Comparison of ENCODE assay signal across 10 cellular contexts in the genomic region with DNA sequence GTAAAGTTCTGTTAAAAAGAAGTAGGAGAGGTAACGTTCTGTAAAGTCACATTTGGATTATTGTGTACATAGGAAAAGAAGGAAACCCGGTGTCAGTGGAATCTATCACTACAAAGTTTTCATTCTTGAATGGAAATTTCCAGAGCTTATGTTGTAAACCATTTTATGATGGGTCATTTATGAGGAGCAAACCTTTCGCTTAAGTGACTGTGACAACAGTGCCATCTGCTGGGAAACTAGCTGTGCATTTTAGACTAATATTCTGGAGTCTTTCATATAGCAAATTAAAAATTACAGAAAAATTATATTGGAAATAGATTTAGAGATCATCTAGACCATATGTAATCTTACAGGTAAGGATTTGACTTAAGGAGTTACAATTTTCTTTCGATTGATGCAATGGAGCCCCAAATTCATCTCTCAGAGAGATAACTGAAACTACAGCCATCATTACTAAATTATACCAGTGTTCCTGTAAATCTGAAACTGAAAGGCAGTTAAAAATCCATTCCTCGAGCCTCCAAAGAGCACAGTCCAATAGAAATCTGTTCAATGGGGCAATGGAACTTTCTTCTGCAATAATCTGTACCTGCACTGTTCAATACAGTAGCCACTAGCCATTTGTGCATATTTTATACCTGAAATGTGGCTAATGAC. TPM values are rescaled to one million over a fixed set of nuclear protein-coding genes. Genes with fewer than 3 reads are reported as not detected.
DNase-seq lines count a peak whose midpoint lies in the region; ATAC-seq and TF ChIP-seq lines count a peak whose summit lies in the region.
"Had no signal": no experiment of that assay in that cellular context is flagged by ENCODE, and none has a peak within 500 bp of the region (broad histone marks: within the 10 kb centered on the region; RNA-seq: fewer than 3 reads in every experiment).

No MANE protein-coding gene starts in this region.

- H3K4me1 Mint-ChIP-seq in MCF 10A (ENCODE audit: insufficient read depth, unreplicated experiment): no peaks in the 10 kb centered on the region
- H3K4me1 Mint-ChIP-seq: stimulated activated effector memory CD8-positive, alpha-beta T cell treated with anti-CD3 and anti-CD28 coated beads, Interleukin-12 subunit alpha, Interleukin-12 subunit beta, amount 100 ng/mL, for 72 hours had no signal

- H3K9me3 ChIP-seq in RWPE2 (ENCODE audit: severe bottlenecking) (no peaks in the 10 kb centered on the region), stomach (no peaks in the 10 kb centered on the region)

- H3K27me3 ChIP-seq in KMS-11 (ENCODE audit: insufficient read depth, low read depth) (no peaks in the 10 kb centered on the region), RWPE2 (ENCODE audit: insufficient read depth, poor library complexity, severe bottlenecking) (no peaks in the 10 kb centered on the region), stomach (no peaks in the 10 kb centered on the region)

- no peak for TF ChIP-seq EP300 in stomach (IDR thresholded peaks at IDR 0.05)

- H3K4me2 ChIP-seq in KMS-11: 0 out of 2 replicates have a peak overlapping the region, but pooled peaks have one; percentile 8

- 7 to 14% (median 7%) methylated on average over 5 of the region's 5 CpGs for WGBS in stomach, 5 donors

- H2AFZ ChIP-seq in KMS-11 (ENCODE audit: low read depth): no peak overlapping the region

- peaks cover 5% of the 10 kb centered on the region for H3K4me1 ChIP-seq in KMS-11 (ENCODE audit: low read depth, poor library complexity, severe bottlenecking)
- H3K4me1 ChIP-seq in RWPE2 (ENCODE audit: insufficient read depth, poor library complexity, severe bottlenecking): no peaks in the 10 kb centered on the region
- no peaks in the 10 kb centered on the region for H3K4me1 ChIP-seq in stomach

- H3K36me3 ChIP-seq in KMS-11 (ENCODE audit: insufficient read depth): no peaks in the 10 kb centered on the region
- no peaks in the 10 kb centered on the region for H3K36me3 ChIP-seq in RWPE2 (ENCODE audit: low read depth)
- H3K36me3 ChIP-seq in stomach: no peaks in the 10 kb centered on the region

- H4K20me1 ChIP-seq in KMS-11 (ENCODE audit: insufficient read depth): no peaks in the 10 kb centered on the region

- intact Hi-C loops in MCF 10A (cut with micrococcal nuclease): loop anchor here (1.0 kb wide), 5 partner anchors 100 to 1204 kb away; no protein-coding TSS in a partner anchor
- intact Hi-C loops in stomach (cut with DNase I; ENCODE audit: low total_unique reads): no loop called here

- BruUV-seq in MCF 10A (replicated peaks; lab: Mats Ljungman, UMichigan): no TSS peak

- H3K27me3 Mint-ChIP-seq in MCF 10A (ENCODE audit: insufficient read depth, unreplicated experiment): peaks cover under 1% of the 10 kb centered on the region
- H3K27me3 Mint-ChIP-seq: activated naive CD8-positive, alpha-beta T cell treated with anti-CD3 and anti-CD28 coated beads, Interleukin-2, amount 10 ng/mL, durations not matched to agents 7 days and 5 days had no signal

- CTCF ChIA-PET in MCF 10A (lab: Yijun Ruan, JAX): interaction anchor here (0.5 to 3.0 kb wide), 22 partner anchors 9 to 1742 kb away, joined by 3 to 15 read pairs (median 4); no protein-coding TSS in a partner anchor

- no peak overlapping the region for H3K4me3 Mint-ChIP-seq in MCF 10A (ENCODE audit: unreplicated experiment)
- H3K4me3 Mint-ChIP-seq: activated naive CD8-positive, alpha-beta T cell treated with anti-CD3 and anti-CD28 coated beads, Interleukin-2, amount 10 ng/mL, durations not matched to agents 7 days and 5 days; stimulated activated effector memory CD8-positive, alpha-beta T cell treated with anti-CD3 and anti-CD28 coated beads, Interleukin-12 subunit alpha, Interleukin-12 subunit beta, amount 100 ng/mL, for 72 hours had no signal

- no peak overlapping the region for H3K4me3 ChIP-seq in KMS-11 (IDR thresholded peaks at IDR 0.05; ENCODE audit: insufficient read depth, low read depth, low read length)
- H3K4me3 ChIP-seq in RWPE2 (ENCODE audit: severe bottlenecking): no peak overlapping the region
- no peak overlapping the region for H3K4me3 ChIP-seq in stomach

- POLR2A ChIA-PET in MCF 10A (lab: Yijun Ruan, JAX): no interaction called here

- H3K36me3 Mint-ChIP-seq in MCF 10A (ENCODE audit: insufficient read depth, unreplicated experiment): no peaks in the 10 kb centered on the region
- H3K36me3 Mint-ChIP-seq: activated naive CD8-positive, alpha-beta T cell treated with anti-CD3 and anti-CD28 coated beads, Interleukin-2, amount 10 ng/mL, durations not matched to agents 7 days and 5 days had no signal

- TF ChIP-seq CTCF in KMS-11 (conservative IDR thresholded peaks at IDR 0.05; ENCODE audit: low read depth, low read length) (peak; percentile 35; the same call in 1 of the 2 replicates), RWPE2 (IDR thresholded peaks at IDR 0.05; ENCODE audit: poor library complexity, severe bottlenecking) (peak; percentile 66), MCF 10A (IDR thresholded peaks at IDR 0.05; ENCODE audit: unreplicated experiment) (peak; percentile 52), stomach (IDR thresholded peaks at IDR 0.05) (peak in 4 of 7 experiments; percentile 12 to 48 (median 32))

- no peak overlapping the region for H3K27ac Mint-ChIP-seq in MCF 10A (ENCODE audit: low read depth, unreplicated experiment)
- H3K27ac Mint-ChIP-seq: activated naive CD8-positive, alpha-beta T cell treated with anti-CD3 and anti-CD28 coated beads, Interleukin-2, amount 10 ng/mL, durations not matched to agents 7 days and 5 days; stimulated activated effector memory CD8-positive, alpha-beta T cell treated with anti-CD3 and anti-CD28 coated beads, Interleukin-12 subunit alpha, Interleukin-12 subunit beta, amount 100 ng/mL, for 72 hours had no signal

- H3K27ac ChIP-seq in KMS-11 (no peak overlapping the region), RWPE2 (ENCODE audit: poor library complexity, severe bottlenecking) (no peak overlapping the region), stomach (no peak overlapping the region)

- H3K9me3 Mint-ChIP-seq in MCF 10A (ENCODE audit: unreplicated experiment): no peaks in the 10 kb centered on the region
- H3K9me3 Mint-ChIP-seq: activated naive CD8-positive, alpha-beta T cell treated with anti-CD3 and anti-CD28 coated beads, Interleukin-2, amount 10 ng/mL, durations not matched to agents 7 days and 5 days; stimulated activated effector memory CD8-positive, alpha-beta T cell treated with anti-CD3 and anti-CD28 coated beads, Interleukin-12 subunit alpha, Interleukin-12 subunit beta, amount 100 ng/mL, for 72 hours had no signal

- TF ChIP-seq POLR2A in stomach (IDR thresholded peaks at IDR 0.05): no peak

- DNase-seq in NCI-H510A treated with DMSO at 0.1 percent for 48 hours (lab: John Stamatoyannopoulos, UW) (peak; percentile 18), NCI-H510A (lab: John Stamatoyannopoulos, UW) (no peak), RWPE2 (ENCODE audit: low spot score) (no peak), MCF 10A (ENCODE audit: unreplicated experiment) (peak; percentile 68), left kidney (ENCODE audit: low read depth, low spot score) (peak; percentile 34), stomach (no peak), islet precursor cell (no peak)
- DNase-seq: activated naive CD8-positive, alpha-beta T cell treated with anti-CD3 and anti-CD28 coated beads, Interleukin-2, amount 10 ng/mL, durations not matched to agents 7 days and 5 days had no signal

- no peaks in the 10 kb centered on the region for H3K79me2 ChIP-seq in KMS-11 (ENCODE audit: insufficient read depth, low read depth)

- no peak for ATAC-seq in RWPE2 (ENCODE audit: low read depth)
- ATAC-seq: stimulated activated effector memory CD8-positive, alpha-beta T cell treated with anti-CD3 and anti-CD28 coated beads, Interleukin-12 subunit alpha, Interleukin-12 subunit beta, amount 100 ng/mL, for 72 hours had no signal

- no peak overlapping the region for H3K9ac ChIP-seq in KMS-11

RNA-seq across cellular contexts. Expression of a gene that starts 26.9 kb away (rescaled TPM):
- total RNA-seq in MCF 10A (2022) (0.68 TPM in 1 of 2 replicates, not detected in the other), stomach (100 to 1,000 TPM in 1 of 5 donors, 10 to 100 TPM in 1, 1 to 10 TPM in 3; 4.1 to 201 (median 9.0) TPM)
- 1 to 10 TPM; 1.6 to 3.7 (median 3.4) TPM for polyA plus RNA-seq in stomach

Comparison
In these comparisons a context has a peak if more than half of its experiments do, and no peak if none do; other contexts are left out.
1. DNase-seq: peak in NCI-H510A treated with DMSO at 0.1 percent for 48 hours (single experiment), MCF 10A (single experiment) and left kidney (single experiment); none in NCI-H510A (single experiment), RWPE2 (single experiment), stomach (single experiment) and islet precursor cell (single experiment).
2. Peak in every context shown above with its lines, with median percentiles within 50 percentile points of each other: CTCF ChIP-seq.